In genomic region chr4:973431-974397, GRCh38 we compare ENCODE assay signal across 8 cellular contexts. TPM values are rescaled to one million over a fixed set of nuclear protein-coding genes. Genes with fewer than 3 reads are reported as not detected.
DNase-seq lines count a peak whose midpoint lies in the region; ATAC-seq and TF ChIP-seq lines count a peak whose summit lies in the region.

TSS of gene DGKQ (minus strand) at chr4:973569. CDS start at chr4:973482, 87 bp downstream.

- ATAC-seq in HG02571 (IDR thresholded peaks at IDR 0.05; ENCODE audit: unreplicated experiment) (peak; percentile 50), GM18519 (IDR thresholded peaks at IDR 0.05; ENCODE audit: low FRiP score, unreplicated experiment) (no peak)

- DNase-seq in NCI-H146 (lab: John Stamatoyannopoulos, UW) (peak; percentile 45), cerebellar cortex (ENCODE audit: low spot score) (peak; percentile 81), kidney epithelial cell (ENCODE audit: low read depth) (no peak)
- peak; percentile 90 for DNase-seq in activated CD4-positive, CD25-positive, alpha-beta regulatory T cell treated with anti-CD3 and anti-CD28 coated beads, Interleukin-2, amount 50 U/mL, for 72 hours
- peak; percentile 84 to 85 for DNase-seq in stimulated activated CD4-positive, alpha-beta T cell treated with anti-CD3 and anti-CD28 coated beads, Interleukin-15, amount 100 ng/mL, for 1 hour (ENCODE audit: low read depth in 1 of 2, low spot score in 1 of 2)

- peak; percentile 39 for TF ChIP-seq POLR2A in GM10847 (IDR thresholded peaks at IDR 0.05; ENCODE audit: extremely low read depth, insufficient read length)

- peaks cover 2% of the 10 kb centered on the region for H3K27me3 ChIP-seq in kidney epithelial cell (ENCODE audit: control insufficient read depth, insufficient read depth, low read length)

- no peaks in the 10 kb centered on the region for H3K36me3 ChIP-seq in kidney epithelial cell (ENCODE audit: control insufficient read depth, insufficient read depth, low read length)

- TF ChIP-seq CTCF in kidney epithelial cell (IDR thresholded peaks at IDR 0.05; ENCODE audit: insufficient read depth, low read length, poor library complexity, severe bottlenecking): no peak

- H3K4me3 ChIP-seq in kidney epithelial cell (ENCODE audit: low read depth, low read length): peak within 1 kb of the TSS; percentile 70

RNA-seq across cellular contexts. Expression of gene DGKQ, which starts in this region (rescaled TPM):
- 14.8 and 17.3 TPM in 2 replicates for total RNA-seq in kidney epithelial cell
